Comparison of ENCODE assay signal across 8 cellular contexts in the genomic region with DNA sequence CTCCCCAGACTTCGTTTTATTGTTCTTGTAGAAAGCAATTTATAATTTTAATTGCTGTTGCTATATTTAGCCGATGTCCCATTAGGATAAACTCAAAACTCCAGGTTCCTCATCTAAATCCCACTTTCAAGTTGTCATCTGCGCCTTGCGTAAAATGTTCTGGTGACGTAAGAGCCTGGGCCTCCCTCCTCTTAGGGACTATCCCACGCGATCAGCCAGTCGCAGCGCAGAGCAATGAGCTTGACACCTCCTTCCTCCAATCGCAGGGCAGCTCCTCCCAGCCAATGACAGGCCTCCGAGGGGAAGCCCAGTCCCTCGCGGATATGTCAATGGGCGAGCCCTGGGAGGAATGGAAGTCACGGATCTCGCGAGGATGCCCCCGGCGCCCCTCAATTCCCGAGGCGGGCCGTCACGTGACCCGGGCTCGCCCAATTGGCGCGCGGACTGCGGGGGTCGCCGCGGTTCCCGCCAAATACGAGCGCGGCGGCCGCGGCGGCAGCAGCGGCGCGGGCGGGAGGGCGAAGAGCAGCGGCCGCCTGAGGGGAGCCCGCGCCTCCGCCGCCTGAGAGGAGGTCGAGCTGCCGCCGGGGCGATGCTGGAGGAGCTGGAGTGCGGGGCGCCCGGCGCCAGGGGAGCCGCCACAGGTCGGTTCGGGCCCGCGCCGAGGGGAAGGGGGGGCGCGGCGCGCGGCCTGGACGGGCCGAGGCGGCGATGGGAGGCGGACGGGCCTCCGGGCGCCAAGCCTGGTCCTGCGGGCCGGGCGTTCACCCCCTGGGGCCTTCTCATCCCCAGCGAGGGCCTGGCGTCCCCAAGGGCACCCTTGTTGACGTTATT. TPM values are rescaled to one million over a fixed set of nuclear protein-coding genes. Genes with fewer than 3 reads are reported as not detected.
DNase-seq lines count a peak whose midpoint lies in the region; ATAC-seq, FAIRE-seq and TF ChIP-seq lines count a peak whose summit lies in the region.

CHAF1A (plus strand) TSS at position 470 of the 834 bp plus-strand sequence; CDS start at position 593, 123 bp downstream.

- TF ChIP-seq CTCF in GM12864 (IDR thresholded peaks at IDR 0.05; ENCODE audit: low read depth, low read length, missing control alignments) (no peak), pancreas (IDR thresholded peaks at IDR 0.05) (no peak), tibial nerve (IDR thresholded peaks at IDR 0.05) (peak in 1 of 5 experiments; percentile 51)

- TF ChIP-seq POLR2A in tibial nerve (IDR thresholded peaks at IDR 0.05): peak; percentile 37 to 92

- intact Hi-C loops in Right ventricle myocardium superior (cut with DNase I) (loop anchor here (10.0 kb wide), 1 partner anchor 138 kb away; no protein-coding TSS in a partner anchor), pancreas (cut with DNase I) (no loop called here)

- H3K27me3 ChIP-seq in pancreas: no peaks in the 10 kb centered on the region
- no peaks in the 10 kb centered on the region for H3K27me3 ChIP-seq in tibial nerve

- peak; percentile 87 to 98 for TF ChIP-seq EP300 in tibial nerve (IDR thresholded peaks at IDR 0.05)

- ATAC-seq in HG02759 (IDR thresholded peaks at IDR 0.05; ENCODE audit: unreplicated experiment) (peak; percentile 75), Right ventricle myocardium superior (ENCODE audit: poor library complexity) (peak; percentile 95), pancreas (peak; percentile 89 to 95 (median 90))

- no peaks in the 10 kb centered on the region for H3K9me3 ChIP-seq in pancreas
- no peaks in the 10 kb centered on the region for H3K9me3 ChIP-seq in tibial nerve

- H3K4me1 ChIP-seq in pancreas (peaks cover 0 to 17% (median 11%) of the 10 kb centered on the region in 3 donors), tibial nerve (peaks cover 0 to 42% (median 29%) of the 10 kb centered on the region in 4 donors)

- peak; percentile 98 for FAIRE-seq in pancreas (lab: Jason Lieb, UNC)

- H3K27ac ChIP-seq in pancreas (peak within 1 kb of the TSS; percentile 53 to 88 (median 80)), tibial nerve (peak within 1 kb of the TSS; percentile 94 to 99 (median 96))

- no peaks in the 10 kb centered on the region for H3K36me3 ChIP-seq in pancreas
- peaks cover 0 to 5% (median 0%) of the 10 kb centered on the region in 3 donors for H3K36me3 ChIP-seq in tibial nerve

- peak; percentile 100 for DNase-seq in GM12864 (ENCODE audit: low read depth)
- DNase-seq in NCI-H1417 (lab: John Stamatoyannopoulos, UW): peak; percentile 100
- DNase-seq in SW 1271 (lab: John Stamatoyannopoulos, UW): peak; percentile 99
- DNase-seq in activated naive CD8-positive, alpha-beta T cell treated with anti-CD3 and anti-CD28 coated beads, Interleukin-2, amount 50 U/mL, for 16 hours (ENCODE audit: low read depth, low spot score): peak; percentile 98
- peak; percentile 99 for DNase-seq in Right ventricle myocardium superior
- DNase-seq in pancreas: peak; percentile 98 to 100 (median 99)
- peak; percentile 98 for DNase-seq in tibial nerve (ENCODE audit: low spot score in 2 of 2)

- peak within 1 kb of the TSS; percentile 78 for H3K4me3 ChIP-seq in GM12864 (ENCODE audit: low read depth, low read length)
- H3K4me3 ChIP-seq in pancreas: peak within 1 kb of the TSS; percentile 57 to 94 (median 84)
- H3K4me3 ChIP-seq in tibial nerve: peak within 1 kb of the TSS; percentile 47 to 96 (median 75)

- 0% methylated on average over 32 to 84 of the region's 84 CpGs for WGBS in pancreas, 2 donors
- 0% methylated on average over 16 to 41 of the region's 84 CpGs for WGBS in tibial nerve, 2 donors

RNA-seq across cellular contexts. Expression of gene CHAF1A, which starts in this region (rescaled TPM):
- total RNA-seq in Right ventricle myocardium superior: 5.4 TPM
- total RNA-seq in pancreas: 1 to 10 TPM; 2.8 to 5.0 (median 3.9) TPM
- polyA plus RNA-seq in pancreas: 1 to 10 TPM; 3.8 to 4.3 TPM
- 10 to 100 TPM in 1 of 4 donors, 1 to 10 TPM in 3; 4.9 to 18.6 (median 8.1) TPM for total RNA-seq in tibial nerve

Comparison
In these comparisons a context has a peak if more than half of its experiments do, and no peak if none do; other contexts are left out.
1. Peak in every context shown above with its lines: DNase-seq, ATAC-seq, H3K4me3 ChIP-seq and H3K27ac ChIP-seq.